ENCODE assay signal across 26 cellular contexts in the genomic region with DNA sequence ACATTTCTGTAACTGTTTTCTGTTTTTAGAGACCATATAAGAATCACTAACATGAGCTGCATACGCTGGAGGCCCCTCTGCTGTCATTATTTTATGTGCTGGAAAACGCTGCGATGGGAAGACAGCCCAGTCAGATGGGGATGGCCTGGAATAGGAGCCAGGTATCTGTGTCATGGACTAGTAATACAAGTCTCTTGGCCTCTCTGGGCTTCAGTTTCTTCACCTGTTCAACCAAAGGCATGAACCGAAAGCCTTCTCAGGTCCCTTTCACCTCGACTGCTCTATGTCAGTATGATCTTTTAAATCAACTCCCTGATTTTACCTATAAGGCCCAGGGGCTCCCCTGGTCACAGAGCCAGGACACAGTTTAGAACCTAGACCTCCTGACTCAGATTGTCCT.
"Had no signal": no experiment of that assay in that cellular context is flagged by ENCODE, and none has a peak within 500 bp of the region (broad histone marks: within the 10 kb centered on the region; RNA-seq: fewer than 3 reads in every experiment).

No MANE protein-coding gene starts in this region.

- H3K4me3 Mint-ChIP-seq: endodermal cell; natural killer cell; neural progenitor cell; stimulated activated effector memory CD8-positive, alpha-beta T cell treated with anti-CD3 and anti-CD28 coated beads, Interleukin-12 subunit alpha, Interleukin-12 subunit beta, amount 100 ng/mL, for 72 hours; stimulated activated naive CD8-positive, alpha-beta T cell treated with anti-CD3 and anti-CD28 coated beads, Interleukin-15, Interleukin-2, amounts not matched to agents 100 ng/mL and 50 ng/mL, for 24 hours had no signal

- H3K36me3 Mint-ChIP-seq: natural killer cell; neural progenitor cell; stimulated activated effector memory CD8-positive, alpha-beta T cell treated with anti-CD3 and anti-CD28 coated beads, Interleukin-12 subunit alpha, Interleukin-12 subunit beta, amount 100 ng/mL, for 72 hours had no signal

- H3K4me3 ChIP-seq: gastroesophageal sphincter, heart right ventricle, lower lobe of right lung, neural progenitor cell, right atrium auricular region, suprapubic skin, transverse colon, upper lobe of right lung, uterus had no signal

- H3K27ac ChIP-seq: epithelial cell of prostate, gastroesophageal sphincter, lower lobe of right lung, neural progenitor cell, parathyroid adenoma, right atrium auricular region, suprapubic skin, transverse colon, upper lobe of right lung, uterus had no signal

- ATAC-seq: esophagus mucosa; left colon; lower lobe of right lung; natural killer cell; stimulated activated effector memory CD8-positive, alpha-beta T cell treated with anti-CD3 and anti-CD28 coated beads, Interleukin-12 subunit alpha, Interleukin-12 subunit beta, amount 100 ng/mL, for 72 hours had no signal

- H3K4me1 ChIP-seq: gastroesophageal sphincter, lower lobe of right lung, neural progenitor cell, parathyroid adenoma, suprapubic skin, transverse colon, upper lobe of right lung, uterus had no signal

- H3K4me1 Mint-ChIP-seq: endodermal cell had no signal

- H3K9me3 Mint-ChIP-seq: endodermal cell, natural killer cell had no signal

- DNase-seq: cerebellar nuclear complex; effector CD8-positive, alpha-beta T cell; endodermal cell; foreskin fibroblast; glutamatergic neuron; hippocampal formation; kidney glomerular epithelial cell; left colon; lower lobe of right lung; natural killer cell; stimulated activated CD4-positive, alpha-beta T cell treated with anti-CD3 and anti-CD28 coated beads, Interleukin-2, amount 100 ng/mL, for 24 hours; stimulated activated CD4-positive, alpha-beta T cell treated with anti-CD3 and anti-CD28 coated beads, Interleukin-4, amount 100 ng/mL, for 24 hours; transverse colon; upper lobe of right lung; uterus had no signal

- H3K27ac Mint-ChIP-seq: endodermal cell; natural killer cell; neural progenitor cell; progenitor cell of endocrine pancreas; stimulated activated effector memory CD8-positive, alpha-beta T cell treated with anti-CD3 and anti-CD28 coated beads, Interleukin-12 subunit alpha, Interleukin-12 subunit beta, amount 100 ng/mL, for 72 hours; stimulated activated naive CD8-positive, alpha-beta T cell treated with anti-CD3 and anti-CD28 coated beads, Interleukin-15, Interleukin-2, amounts not matched to agents 100 ng/mL and 50 ng/mL, for 24 hours had no signal

- H3K27me3 ChIP-seq: gastroesophageal sphincter, heart right ventricle, neural progenitor cell, right atrium auricular region, suprapubic skin, transverse colon, upper lobe of right lung, uterus had no signal

- H3K36me3 ChIP-seq: gastroesophageal sphincter, heart right ventricle, lower lobe of right lung, neural progenitor cell, right atrium auricular region, suprapubic skin, transverse colon, upper lobe of right lung, uterus had no signal

- H3K9me3 ChIP-seq: lower lobe of right lung, right atrium auricular region, suprapubic skin, upper lobe of right lung, uterus had no signal
